Comparison of ENCODE assay signal across 27 cellular contexts in the genomic region with DNA sequence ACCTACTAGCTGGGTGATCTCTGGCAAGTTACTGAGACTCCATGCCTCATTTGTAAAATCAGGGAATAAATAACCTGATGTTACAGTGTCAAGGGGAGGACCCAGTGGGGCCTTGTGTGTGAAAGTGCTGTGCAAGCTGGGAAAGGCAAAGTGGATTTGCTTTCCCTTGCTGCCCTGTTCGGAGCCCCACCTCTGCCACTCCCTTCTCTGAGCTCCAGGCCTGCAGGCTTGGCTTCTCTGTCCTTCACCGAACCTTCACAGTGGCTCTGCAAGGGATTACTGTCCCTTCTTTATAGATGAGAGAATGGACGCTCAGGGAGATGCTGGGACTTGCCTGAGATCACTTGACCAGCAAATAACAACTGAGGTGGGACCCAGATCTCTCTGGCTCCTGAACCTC. TPM values are rescaled to one million over a fixed set of nuclear protein-coding genes. Genes with fewer than 3 reads are reported as not detected.
"Had no signal": no experiment of that assay in that cellular context is flagged by ENCODE, and none has a peak within 500 bp of the region (broad histone marks: within the 10 kb centered on the region; RNA-seq: fewer than 3 reads in every experiment).

No MANE protein-coding gene starts in this region.

- H3K27ac ChIP-seq: ascending aorta, SJCRH30, VCaP had no signal

- DNase-seq: activated CD4-positive, alpha-beta T cell treated with anti-CD3 and anti-CD28 coated beads for 1 hour; activated CD4-positive, alpha-beta T cell treated with anti-CD3 and anti-CD28 coated beads, Interleukin-2, amount 50 U/mL, for 1 hour; activated T-cell treated with anti-CD3 and anti-CD28 coated beads, Interleukin-2, amount 50 U/mL, for 24 hours; effector CD8-positive, alpha-beta T cell; erythroblast; glutamatergic neuron; islet precursor cell; mammary epithelial cell; naive B cell; SJCRH30; stimulated activated CD4-positive, alpha-beta T cell treated with anti-CD3 and anti-CD28 coated beads, Interleukin-2, amount 100 ng/mL, for 48 hours; stimulated activated CD8-positive, alpha-beta memory T cell treated with anti-CD3 and anti-CD28 coated beads, Interleukin-4, amount 100 ng/mL, for 48 hours; stimulated activated naive B cell treated with anti-CD40 and anti-IgM and Interleukin-4, amounts not matched to agents 10 μg/mL and 1 μg/mL and 100 μg/mL, for 72 hours; T-cell; upper lobe of right lung had no signal

- H3K36me3 Mint-ChIP-seq: activated naive CD8-positive, alpha-beta T cell; mesothelial cell of epicardium; naive B cell; stimulated activated naive B cell treated with anti-CD40 and anti-IgM and Interleukin-4, amounts not matched to agents 10 μg/mL and 1 μg/mL and 100 μg/mL, for 72 hours; T-cell had no signal

- H3K4me3 Mint-ChIP-seq: activated naive CD8-positive, alpha-beta T cell; activated T-cell treated with anti-CD3 and anti-CD28 coated beads, Interleukin-2, amount 50 U/mL, for 24 hours; activated T-helper 17 cell treated with anti-CD3 and anti-CD28 coated beads, Interleukin-2, amount 50 U/mL, for 72 hours; central memory CD8-positive, alpha-beta T cell; mesothelial cell of epicardium; neural crest cell; stimulated activated naive B cell treated with anti-CD40 and anti-IgM and Interleukin-4, amounts not matched to agents 10 μg/mL and 1 μg/mL and 100 μg/mL, for 72 hours; T-cell; T-helper 2 cell treated with Interferon-gamma antibody and Interleukin-4, amounts not matched to agents 5 μg/mL and 100 μg/mL, for 36 hours had no signal

- H3K4me3 ChIP-seq: ascending aorta, SJCRH30 had no signal

- ATAC-seq: activated T-helper 17 cell treated with anti-CD3 and anti-CD28 coated beads, Interleukin-2, amount 50 U/mL, for 72 hours; stimulated activated naive B cell treated with anti-CD40 and anti-IgM and Interleukin-4, amounts not matched to agents 10 μg/mL and 1 μg/mL and 100 μg/mL, for 72 hours; T-cell had no signal

- H3K4me1 ChIP-seq: ascending aorta had no signal

- H3K36me3 ChIP-seq: adrenal gland, ascending aorta, SJCRH30, upper lobe of right lung had no signal

- H3K9me3 Mint-ChIP-seq: activated T-cell treated with anti-CD3 and anti-CD28 coated beads, Interleukin-2, amount 50 U/mL, for 24 hours; activated T-helper 17 cell treated with anti-CD3 and anti-CD28 coated beads, Interleukin-2, amount 50 U/mL, for 72 hours; central memory CD8-positive, alpha-beta T cell; mesothelial cell of epicardium; naive B cell; neural crest cell; stimulated activated naive B cell treated with anti-CD40 and anti-IgM and Interleukin-4, amounts not matched to agents 10 μg/mL and 1 μg/mL and 100 μg/mL, for 72 hours; T-cell; T-helper 2 cell treated with Interferon-gamma antibody and Interleukin-4, amounts not matched to agents 5 μg/mL and 100 μg/mL, for 36 hours had no signal

- FAIRE-seq: frontal cortex had no signal

- H3K27ac Mint-ChIP-seq: activated naive CD8-positive, alpha-beta T cell; activated T-cell treated with anti-CD3 and anti-CD28 coated beads, Interleukin-2, amount 50 U/mL, for 24 hours; activated T-helper 17 cell treated with anti-CD3 and anti-CD28 coated beads, Interleukin-2, amount 50 U/mL, for 72 hours; mesothelial cell of epicardium; naive B cell; stimulated activated naive B cell treated with anti-CD40 and anti-IgM and Interleukin-4, amounts not matched to agents 10 μg/mL and 1 μg/mL and 100 μg/mL, for 72 hours; T-cell had no signal

- H3K27me3 Mint-ChIP-seq: activated naive CD8-positive, alpha-beta T cell; central memory CD8-positive, alpha-beta T cell had no signal

- H3K9me3 ChIP-seq: adrenal gland, ascending aorta, SJCRH30, testis, upper lobe of right lung had no signal

- H3K27me3 ChIP-seq: adrenal gland, ascending aorta, SJCRH30, testis, upper lobe of right lung had no signal

RNA-seq across cellular contexts. Expression of a gene that starts 0.8 kb away (rescaled TPM):
- total RNA-seq: mammary epithelial cell, mesothelial cell of epicardium, neural crest cell had no signal
- polyA plus RNA-seq: mammary epithelial cell had no signal

RNA-seq across cellular contexts. Expression of a gene that starts 53.4 kb away (rescaled TPM):
- total RNA-seq: activated T-helper 17 cell treated with anti-CD3 and anti-CD28 coated beads, Interleukin-2, amount 50 U/mL, for 72 hours; adrenal gland; ascending aorta; frontal cortex; mammary epithelial cell; mesothelial cell of epicardium; neural crest cell; omental fat pad; SJCRH30; T-cell; upper lobe of right lung had no signal
- polyA plus RNA-seq: adrenal gland, mammary epithelial cell had no signal
